Comparison of ENCODE assay signal across 1 cellular context in genomic region chr13:27728271-27728670, GRCh38.
TF ChIP-seq lines count a peak whose summit lies in the region.

No MANE protein-coding gene starts in this region.

TF ChIP-seq in HepG2, 621 proteins besides CTCF, POLR2A, EP300 and RAD21 (continued from another document):
- no peak for TF ChIP-seq ZNF280B (CRISPR knock-in tag; IDR thresholded peaks at IDR 0.05; ENCODE audit: borderline replicate concordance)
